Comparison of ENCODE assay signal across 8 cellular contexts in genomic region chr1:28553229-28553930, GRCh38. TPM values are rescaled to one million over a fixed set of nuclear protein-coding genes. Genes with fewer than 3 reads are reported as not detected.
DNase-seq lines count a peak whose midpoint lies in the region; ATAC-seq, FAIRE-seq and TF ChIP-seq lines count a peak whose summit lies in the region.

No MANE protein-coding gene starts in this region.

- no CpG with 5 or more reads among the region's 31 CpGs for WGBS in trophoblast cell (ENCODE audit: extremely low coverage, insufficient coverage, insufficient read length)

- H3K4me3 ChIP-seq in astrocyte (ENCODE audit: insufficient read depth, low read depth, low read length) (peak overlapping the region; percentile 96), trophoblast cell (ENCODE audit: low read depth, low read length) (peak overlapping the region; percentile 86)

- peak overlapping the region; percentile 88 for H2BK5ac ChIP-seq in trophoblast cell (ENCODE audit: low read depth, low read length, poor library complexity)

- H2AFZ ChIP-seq in astrocyte (ENCODE audit: low read depth, low read length) (peak overlapping the region; percentile 95), trophoblast cell (ENCODE audit: insufficient read depth, low read length, poor library complexity) (peak overlapping the region; percentile 75)

- peaks cover 11% of the 10 kb centered on the region for H3K79me1 ChIP-seq in trophoblast cell (ENCODE audit: low read length)

- no peaks in the 10 kb centered on the region for H3K9me3 Mint-ChIP-seq in astrocyte (ENCODE audit: unreplicated experiment)

- H3K9ac ChIP-seq in astrocyte (ENCODE audit: low read length) (peak overlapping the region; percentile 93), trophoblast cell (ENCODE audit: low read length) (peak overlapping the region; percentile 87)

- H3K23ac ChIP-seq in trophoblast cell (ENCODE audit: low read length): no peak overlapping the region

- H4K20me1 ChIP-seq in astrocyte (ENCODE audit: insufficient read depth, low read length): no peaks in the 10 kb centered on the region

- H3K4ac ChIP-seq in trophoblast cell (ENCODE audit: low read depth, low read length): peak overlapping the region; percentile 88

- H2BK120ac ChIP-seq in trophoblast cell (ENCODE audit: insufficient read depth, low read length, poor library complexity): peak overlapping the region; percentile 84

- FAIRE-seq in astrocyte (lab: Jason Lieb, UNC): no peak

- peak overlapping the region; percentile 96 for H3K4me2 ChIP-seq in astrocyte (ENCODE audit: low read length)
- H3K4me2 ChIP-seq in trophoblast cell (ENCODE audit: low read length): peak overlapping the region; percentile 69

- H3K4me1 Mint-ChIP-seq in astrocyte (ENCODE audit: low read depth, unreplicated experiment): peaks cover 3% of the 10 kb centered on the region

- intact Hi-C loops in left ventricle myocardium superior (cut with micrococcal nuclease): no loop called here

- DNase-seq in AG20443 (ENCODE audit: low spot score): peak; percentile 74
- peak; percentile 36 for DNase-seq in NOMO-1 treated with DMSO at 0.1 percent for 48 hours (lab: John Stamatoyannopoulos, UW; ENCODE audit: unreplicated experiment)
- DNase-seq in astrocyte (ENCODE audit: low read depth): peak; percentile 28
- peak; percentile 59 for DNase-seq in left ventricle myocardium superior
- DNase-seq in trophoblast cell: peak in 1 of 2 donors; percentile 35
- DNase-seq in GF-D8 (lab: John Stamatoyannopoulos, UW): no peak

- peak overlapping the region; percentile 94 for H3K18ac ChIP-seq in trophoblast cell (ENCODE audit: low read length)

- H4K8ac ChIP-seq in trophoblast cell (ENCODE audit: low read depth, low read length): peak overlapping the region; percentile 83

- peak; percentile 25 for ATAC-seq in GM18498 (IDR thresholded peaks at IDR 0.05; ENCODE audit: unreplicated experiment)
- peak; percentile 18 for ATAC-seq in HG02970 (IDR thresholded peaks at IDR 0.05; ENCODE audit: low FRiP score, unreplicated experiment)
- ATAC-seq in left ventricle myocardium superior: peak; percentile 55

- H3K27ac Mint-ChIP-seq in astrocyte (ENCODE audit: unreplicated experiment): peak overlapping the region; percentile 92

- H3K36me3 ChIP-seq in astrocyte (ENCODE audit: insufficient read depth, low read length) (no peaks in the 10 kb centered on the region), trophoblast cell (ENCODE audit: control insufficient read depth in 1 of 2, insufficient read depth in 2 of 2, low read length in 2 of 2) (peaks cover 17 to 20% of the 10 kb centered on the region in 2 experiments)

- TF ChIP-seq CTCF in astrocyte (IDR thresholded peaks at IDR 0.05; ENCODE audit: insufficient read depth, low read depth, low read length): no peak

- peak overlapping the region; percentile 33 for H2BK12ac ChIP-seq in trophoblast cell (ENCODE audit: low read length)

- H2AK5ac ChIP-seq in trophoblast cell (ENCODE audit: low read length): peak overlapping the region; percentile 50

- H4K91ac ChIP-seq in trophoblast cell (ENCODE audit: low read depth, low read length): peak overlapping the region; percentile 95

- H3K14ac ChIP-seq in trophoblast cell (ENCODE audit: low read length): peak overlapping the region; percentile 97

- H3K9me3 ChIP-seq in astrocyte (ENCODE audit: insufficient read depth, low read depth, low read length) (no peaks in the 10 kb centered on the region), trophoblast cell (ENCODE audit: insufficient read depth, low read depth, low read length) (no peaks in the 10 kb centered on the region)

- H3K36me3 Mint-ChIP-seq in astrocyte (ENCODE audit: low read depth, unreplicated experiment): peaks cover 2% of the 10 kb centered on the region

- peak overlapping the region; percentile 73 for H3K27ac ChIP-seq in astrocyte (ENCODE audit: low read depth, low read length)
- peak overlapping the region; percentile 52 for H3K27ac ChIP-seq in trophoblast cell (ENCODE audit: low read depth, low read length)

- peak overlapping the region; percentile 83 for H4K12ac ChIP-seq in trophoblast cell (ENCODE audit: low read depth, low read length)

- peaks cover 9% of the 10 kb centered on the region for H3K79me2 ChIP-seq in astrocyte (ENCODE audit: insufficient read depth, low read length)
- H3K79me2 ChIP-seq in trophoblast cell (ENCODE audit: control insufficient read depth, insufficient read depth, low read length, poor library complexity): peaks cover 6% of the 10 kb centered on the region

- peak overlapping the region; percentile 98 for H3K4me3 Mint-ChIP-seq in astrocyte (ENCODE audit: unreplicated experiment)

- H3K27me3 ChIP-seq in astrocyte (ENCODE audit: insufficient read depth, low read length) (no peaks in the 10 kb centered on the region), trophoblast cell (ENCODE audit: insufficient read depth, low read length) (no peaks in the 10 kb centered on the region)

- H3K4me1 ChIP-seq in astrocyte (ENCODE audit: insufficient read depth, low read length) (peaks cover 4% of the 10 kb centered on the region), trophoblast cell (ENCODE audit: control insufficient read depth in 1 of 2, insufficient read depth in 2 of 2, low read length in 2 of 2) (no peaks in the 10 kb centered on the region)

- H3K27me3 Mint-ChIP-seq in astrocyte (ENCODE audit: low read depth, unreplicated experiment): no peaks in the 10 kb centered on the region

RNA-seq across cellular contexts. Expression of gene TRNAU1AP, which starts 0.5 kb away (rescaled TPM):
- total RNA-seq in astrocyte (20.5 and 21.7 TPM in 2 replicates), left ventricle myocardium superior (14.5 TPM)
- 50.8 and 53.6 TPM in 2 replicates for polyA plus RNA-seq in trophoblast cell (2013)

RNA-seq across cellular contexts. Expression of gene RAB42, which starts 38.7 kb away (rescaled TPM):
- total RNA-seq in astrocyte (1.2 and 2.1 TPM in 2 replicates), left ventricle myocardium superior (1.5 TPM)
- polyA plus RNA-seq in trophoblast cell (2013): 3.4 and 3.8 TPM in 2 replicates

RNA-seq across cellular contexts. Expression of gene RCC1, which starts 47.5 kb away (rescaled TPM):
- total RNA-seq in astrocyte (21.8 and 23.7 TPM in 2 replicates), left ventricle myocardium superior (8.0 TPM)
- 90.8 and 94.1 TPM in 2 replicates for polyA plus RNA-seq in trophoblast cell (2013)
